19 cellular contexts compared by ENCODE assay signal in genomic region chr2:236603361-236604015, GRCh38. TPM values are rescaled to one million over a fixed set of nuclear protein-coding genes. Genes with fewer than 3 reads are reported as not detected.
DNase-seq lines count a peak whose midpoint lies in the region; ATAC-seq and TF ChIP-seq lines count a peak whose summit lies in the region.
"Had no signal": no experiment of that assay in that cellular context is flagged by ENCODE, and none has a peak within 500 bp of the region (broad histone marks: within the 10 kb centered on the region; RNA-seq: fewer than 3 reads in every experiment).

No MANE protein-coding gene starts in this region.

- peaks cover 0 to 6% (median 0%) of the 10 kb centered on the region in 6 donors for H3K4me1 ChIP-seq in spleen
- peaks cover 6% of the 10 kb centered on the region for H3K4me1 ChIP-seq in suprapubic skin
- H3K4me1 ChIP-seq: BE2C, HAP-1 had no signal

- DNase-seq in DMS 273 (lab: John Stamatoyannopoulos, UW; ENCODE audit: unreplicated experiment): peak; percentile 64
- DNase-seq in DMS 273 treated with DMSO at 0.1 percent for 48 hours (lab: John Stamatoyannopoulos, UW): no peak
- DNase-seq in cerebellum (ENCODE audit: low spot score): peak; percentile 75
- DNase-seq in spleen: peak; percentile 60
- no peak for DNase-seq in suprapubic skin (ENCODE audit: low spot score in 2 of 2)
- DNase-seq in AG08395 (ENCODE audit: low spot score): no peak
- DNase-seq in HCEC 1CT: no peak
- DNase-seq: AML-193; BE2C; CD4-positive, alpha-beta T cell; CD8-positive, alpha-beta memory T cell; DMS153; DND-41; GDM1; GOT3 had no signal

- no peak for TF ChIP-seq EP300 in suprapubic skin (IDR thresholded peaks at IDR 0.05)

- H3K4me3 ChIP-seq in spleen: no peak overlapping the region
- H3K4me3 ChIP-seq in suprapubic skin: no peak overlapping the region
- H3K4me3 ChIP-seq: BLaER1 treated with 17β-estradiol and CSF1 and Interleukin-3, amounts not matched to agents 10 nM and 100 nM; HAP-1 had no signal

- 82 to 87% (median 86%) methylated on average over 15 of the region's 15 CpGs for WGBS in spleen, 5 donors
- 72% methylated on average over 15 of the region's 15 CpGs for WGBS in suprapubic skin

- intact Hi-C loops in spleen (cut with DNase I; ENCODE audit: low total_unique reads): no loop called here

- TF ChIP-seq POLR2A in spleen (IDR thresholded peaks at IDR 0.05) (no peak), suprapubic skin (IDR thresholded peaks at IDR 0.05) (no peak)

- H3K36me3 ChIP-seq in spleen: no peaks in the 10 kb centered on the region
- no peaks in the 10 kb centered on the region for H3K36me3 ChIP-seq in suprapubic skin
- H3K36me3 ChIP-seq: BE2C; BLaER1 treated with 17β-estradiol and CSF1 and Interleukin-3, amounts not matched to agents 10 nM and 100 nM; HAP-1 had no signal

- H3K27ac ChIP-seq in spleen (no peak overlapping the region), suprapubic skin (no peak overlapping the region)
- H3K27ac ChIP-seq: 22Rv1; BLaER1 treated with 17β-estradiol and CSF1 and Interleukin-3, amounts not matched to agents 10 nM and 100 nM had no signal

- H3K9me3 ChIP-seq in spleen (no peaks in the 10 kb centered on the region), suprapubic skin (no peaks in the 10 kb centered on the region)
- H3K9me3 ChIP-seq: BE2C; BLaER1 treated with 17β-estradiol and CSF1 and Interleukin-3, amounts not matched to agents 10 nM and 100 nM; HAP-1 had no signal

- H3K27me3 ChIP-seq in spleen (replicated peaks in 1 of 7) (peaks cover 0 to 37% (median 4%) of the 10 kb centered on the region in 7 donors), suprapubic skin (peaks cover 11% of the 10 kb centered on the region)

- no peak for ATAC-seq in HG03460 (IDR thresholded peaks at IDR 0.05; ENCODE audit: unreplicated experiment)

- TF ChIP-seq CTCF in spleen (IDR thresholded peaks at IDR 0.05 in 8 of 11, conservative IDR thresholded peaks at IDR 0.05 in 3 of 11): no peak
- no peak for TF ChIP-seq CTCF in suprapubic skin (IDR thresholded peaks at IDR 0.05)

RNA-seq across cellular contexts. Expression of gene ACKR3, which starts 33.9 kb away (rescaled TPM):
- total RNA-seq in cerebellum (10.3 TPM), spleen (100 to 1,000 TPM in 2 of 7 donors, 10 to 100 TPM in 5; 46.9 to 164 (median 86.8) TPM), suprapubic skin (10 to 100 TPM; 15.8 to 51.5 (median 34.9) TPM)
- polyA plus RNA-seq in spleen: 10 to 100 TPM; 11.5 to 15.0 (median 12.8) TPM

Comparison
In these comparisons a context has a peak if more than half of its experiments do, and no peak if none do; other contexts are left out.
1. DNase-seq: peak in DMS 273 (single experiment), cerebellum (single experiment) and spleen (single experiment); none in DMS 273 treated with DMSO at 0.1 percent for 48 hours (single experiment), suprapubic skin (0 of 2), AG08395 (single experiment) and HCEC 1CT (single experiment).